ENCODE assay signal across 2 cellular contexts in genomic region chr9:133738806-133739150, GRCh38.
TF ChIP-seq lines count a peak whose summit lies in the region.

No MANE protein-coding gene starts in this region.

TF ChIP-seq in GM23338, 12 proteins besides CTCF, POLR2A, EP300 and RAD21:
- TF ChIP-seq ZNF462 (CRISPR knock-in tag; IDR thresholded peaks at IDR 0.05) (no peak), EZH2phosphoT487 (IDR thresholded peaks at IDR 0.05; ENCODE audit: unreplicated experiment) (no peak), EZH2 (IDR thresholded peaks at IDR 0.05; ENCODE audit: low read depth, unreplicated experiment) (no peak), REST (IDR thresholded peaks at IDR 0.05; ENCODE audit: unreplicated experiment) (no peak), ETS1 (IDR thresholded peaks at IDR 0.05) (no peak), CREB1 (CRISPR knock-in tag; IDR thresholded peaks at IDR 0.05; ENCODE audit: low read depth) (no peak), NANOG (IDR thresholded peaks at IDR 0.05; ENCODE audit: borderline replicate concordance) (no peak), ZNF114 (CRISPR knock-in tag; IDR thresholded peaks at IDR 0.05) (no peak), ZNF331 (CRISPR knock-in tag; IDR thresholded peaks at IDR 0.05; ENCODE audit: low read depth) (no peak), STAT1 (IDR thresholded peaks at IDR 0.05; ENCODE audit: unreplicated experiment) (no peak), POLR2AphosphoS5 (IDR thresholded peaks at IDR 0.05; ENCODE audit: low read depth) (no peak), JUNB (IDR thresholded peaks at IDR 0.05; ENCODE audit: unreplicated experiment) (no peak)

TF ChIP-seq in liver, 16 proteins besides CTCF, POLR2A, EP300 and RAD21 (continued from another document):
- TF ChIP-seq ZBTB33 (IDR thresholded peaks at IDR 0.05) = no peak
- no peak for TF ChIP-seq HNF4G (IDR thresholded peaks at IDR 0.05)
TF ChIP-seq in liver: peak in this region for 0.
